ENCODE assay signal across 9 cellular contexts in the genomic region with DNA sequence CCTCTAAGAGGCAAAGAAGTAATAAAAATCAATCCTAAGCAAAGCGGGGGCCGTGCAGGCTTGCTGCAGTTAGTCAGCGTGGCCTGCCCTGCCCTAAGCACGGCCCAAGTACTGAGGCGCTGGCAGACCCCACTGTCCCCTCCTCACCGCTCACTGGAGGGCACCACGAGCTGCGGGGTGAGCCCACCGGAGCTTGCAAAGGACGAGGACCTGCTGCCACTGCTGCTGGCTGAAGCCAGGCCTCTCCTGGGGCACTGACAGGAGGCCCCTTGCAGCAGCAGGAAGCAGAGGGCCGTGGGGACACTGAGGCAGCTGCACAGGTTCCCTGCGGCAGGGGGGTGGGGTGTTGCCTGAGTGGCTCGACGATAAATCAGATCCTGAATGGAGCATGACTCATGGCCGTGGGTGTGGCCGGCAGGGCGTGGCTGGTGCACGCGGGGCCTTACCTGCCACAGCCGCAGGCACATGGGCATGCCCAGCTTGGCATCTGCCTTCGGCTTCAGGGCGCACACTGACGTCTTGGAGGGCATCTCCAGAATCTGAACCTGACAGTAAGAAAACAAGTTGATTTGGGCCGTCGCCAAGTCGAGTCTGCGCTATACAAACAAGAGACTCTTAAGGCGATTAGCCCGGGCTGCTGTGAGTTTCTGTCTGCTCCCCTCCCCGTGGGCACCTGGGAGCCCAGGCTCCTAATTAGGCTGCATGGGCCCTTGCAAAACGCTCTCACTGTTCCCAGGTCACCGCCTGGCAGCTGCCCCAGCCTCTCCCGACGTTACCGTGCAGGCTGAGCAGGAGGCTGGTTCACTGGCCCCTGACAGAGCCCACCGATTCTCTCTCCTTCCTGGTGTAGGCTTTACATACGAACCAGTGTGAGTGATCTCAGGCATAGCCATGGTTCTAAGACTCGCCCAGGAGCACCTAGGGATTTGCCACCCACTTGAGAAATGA. TPM values are rescaled to one million over a fixed set of nuclear protein-coding genes. Genes with fewer than 3 reads are reported as not detected.
DNase-seq lines count a peak whose midpoint lies in the region; ATAC-seq, FAIRE-seq and TF ChIP-seq lines count a peak whose summit lies in the region.
"Had no signal": no experiment of that assay in that cellular context is flagged by ENCODE, and none has a peak within 500 bp of the region (broad histone marks: within the 10 kb centered on the region; RNA-seq: fewer than 3 reads in every experiment).

No MANE protein-coding gene starts in this region.

- intact Hi-C loops in MCF 10A (cut with micrococcal nuclease), result loop anchor here (1.0 to 2.0 kb wide), 2 partner anchors 18 to 48 kb away; partner anchors contain the start of genes GNB1L and RTL10

- TF ChIP-seq CTCF in D721Med (IDR thresholded peaks at IDR 0.05; ENCODE audit: insufficient read depth, missing control alignments), result no peak
- TF ChIP-seq CTCF in MCF 10A (IDR thresholded peaks at IDR 0.05; ENCODE audit: unreplicated experiment), result no peak
- TF ChIP-seq CTCF in omental fat pad (IDR thresholded peaks at IDR 0.05), result no peak

- H3K4me1 Mint-ChIP-seq in MCF 10A (ENCODE audit: insufficient read depth, unreplicated experiment), result peaks cover 28% of the 10 kb centered on the region

- POLR2A ChIA-PET in MCF 10A (lab: Yijun Ruan, JAX), result interaction anchor here (0.7 to 5.4 kb wide), 13 partner anchors 8 to 792 kb away, joined by 3 to 53 read pairs (median 5); partner anchors contain the start of genes GNB1L and RTL10

- BruUV-seq in MCF 10A (replicated peaks; lab: Mats Ljungman, UMichigan), result no TSS peak

- H3K9me3 Mint-ChIP-seq in MCF 10A (ENCODE audit: unreplicated experiment), result no peaks in the 10 kb centered on the region
- H3K9me3 Mint-ChIP-seq: nephron had no signal

- peaks cover 10% of the 10 kb centered on the region for H3K36me3 Mint-ChIP-seq in MCF 10A (ENCODE audit: insufficient read depth, unreplicated experiment)

- ATAC-seq in omental fat pad (ENCODE audit: low FRiP score), result no peak
- no peak for ATAC-seq in GM19328 (IDR thresholded peaks at IDR 0.05; ENCODE audit: unreplicated experiment)

- peak overlapping the region; percentile 56 for H3K4me3 Mint-ChIP-seq in MCF 10A (ENCODE audit: unreplicated experiment)
- H3K4me3 Mint-ChIP-seq: nephron had no signal

- DNase-seq in D721Med (ENCODE audit: insufficient read length, low spot score) (peak; percentile 95), LoVo (ENCODE audit: low spot score) (peak; percentile 85), MCF 10A (ENCODE audit: unreplicated experiment) (peak; percentile 95), omental fat pad (ENCODE audit: low spot score) (peak; percentile 30), SW 1271 (lab: John Stamatoyannopoulos, UW) (no peak), SKM-1 treated with dmso at 0.1 percent for 144 hours (lab: John Stamatoyannopoulos, UW; ENCODE audit: unreplicated experiment) (no peak)
- DNase-seq: activated naive CD4-positive, alpha-beta T cell treated with Interleukin-2 at 50 U/mL for 16 hours had no signal

- CTCF ChIA-PET in MCF 10A (lab: Yijun Ruan, JAX), result interaction anchor here (0.5 to 1.0 kb wide), 5 partner anchors 12 to 695 kb away, joined by 3 read pairs; no protein-coding TSS in a partner anchor

- H3K27ac Mint-ChIP-seq in MCF 10A (ENCODE audit: low read depth, unreplicated experiment), result peak overlapping the region; percentile 95
- H3K27ac Mint-ChIP-seq: nephron had no signal

- no peaks in the 10 kb centered on the region for H3K27me3 Mint-ChIP-seq in MCF 10A (ENCODE audit: insufficient read depth, unreplicated experiment)

- FAIRE-seq in D721Med (lab: Jason Lieb, UNC), result peak; percentile 11

RNA-seq across cellular contexts. Expression of gene TBX1, which starts 45.9 kb away (rescaled TPM):
- not detected in 2 replicates for total RNA-seq in MCF 10A (2022)
- 1 to 10 TPM in 1 of 4 donors, under 1 TPM in 1, not detected in 2; 0.65 to 2.7 TPM for total RNA-seq in omental fat pad

RNA-seq across cellular contexts. Expression of gene GNB1L, which starts 48.2 kb away (rescaled TPM):
- total RNA-seq in MCF 10A (2022), result 4.3 and 7.1 TPM in 2 replicates
- 1 to 10 TPM; 4.3 to 7.6 (median 6.1) TPM for total RNA-seq in omental fat pad

RNA-seq across cellular contexts. Expression of gene RTL10, which starts 48.2 kb away (rescaled TPM):
- 16.8 and 20.6 TPM in 2 replicates for total RNA-seq in MCF 10A (2022)
- total RNA-seq in omental fat pad, result 10 to 100 TPM in 3 of 4 donors, 1 to 10 TPM in 1; 7.6 to 12.6 (median 10.4) TPM

Comparison
In these comparisons a context has a peak if more than half of its experiments do, and no peak if none do; other contexts are left out.
1. DNase-seq: peak in D721Med (single experiment), LoVo (single experiment), MCF 10A (single experiment) and omental fat pad (single experiment); none in SW 1271 (0 of 2) and SKM-1 treated with dmso at 0.1 percent for 144 hours (single experiment).